Comparison of ENCODE assay signal across 7 cellular contexts in genomic region chr2:88365408-88365807, GRCh38.
A peak's percentile ranks its signal among the peaks of the same experiment; 100 is the strongest.
DNase-seq lines count a peak whose midpoint lies in the region; ATAC-seq and TF ChIP-seq lines count a peak whose summit lies in the region.
"Not testable (repeated sequence)": the region's sequence is repeated elsewhere in the genome, so short reads cannot be mapped to it uniquely, and the experiment has no call there.

No MANE protein-coding gene starts in this region.

- not testable (repeated sequence) for H3K36me3 Mint-ChIP-seq in HFFc6 (ENCODE audit: low read depth)

- H3K4me3 Mint-ChIP-seq in HFFc6: peak overlapping the region; percentile 24; the same call in 1 of the 2 replicates

- not testable (repeated sequence) for H3K27me3 Mint-ChIP-seq in HFFc6 (ENCODE audit: insufficient read depth)

- intact Hi-C loops in PC-3 (cut with micrococcal nuclease): not testable (repeated sequence)

- H3K4me3 ChIP-seq in MM.1S (ENCODE audit: low read length): peak overlapping the region; percentile 39
- 0 out of 2 replicates have a peak overlapping the region, but pooled peaks have one; percentile 24 for H3K4me3 ChIP-seq in PC-3 (ENCODE audit: low read length)
- peak overlapping the region; percentile 33 for H3K4me3 ChIP-seq in WI38 (ENCODE audit: low read depth, low read length)

- not testable (repeated sequence) for H3F3A ChIP-seq in MM.1S (ENCODE audit: insufficient read depth, low read length); PC-3 (ENCODE audit: low read length, unreplicated experiment)

- H3K27ac Mint-ChIP-seq in HFFc6: not testable (repeated sequence)

- not testable (repeated sequence) for H3K9me3 Mint-ChIP-seq in HFFc6

- not testable (repeated sequence) for ATAC-seq in PC-3

- BruUV-seq in PC-3 (replicated peaks; lab: Mats Ljungman, UMichigan): not testable (repeated sequence)

- not testable (repeated sequence) for H3K9ac ChIP-seq in MM.1S (ENCODE audit: low read length); PC-3 (ENCODE audit: low read length)

- not testable (repeated sequence) for H3K36me3 ChIP-seq in MM.1S (replicated peaks; ENCODE audit: insufficient read depth, low read length); PC-3 (ENCODE audit: low read depth, low read length)

- H3K4me1 Mint-ChIP-seq in HFFc6 (ENCODE audit: low read depth): not testable (repeated sequence)

- not testable (repeated sequence) for H3K9me3 ChIP-seq in MM.1S (replicated peaks; ENCODE audit: insufficient read depth, low read length); PC-3 (ENCODE audit: low read length)

- POLR2A ChIA-PET in PC-3 (lab: Charles Lee; ENCODE audit: unreplicated experiment): not testable (repeated sequence)

- CTCF ChIA-PET in PC-3 (lab: Charles Lee): not testable (repeated sequence)

- not testable (repeated sequence) for H3K9me2 ChIP-seq in MM.1S (replicated peaks; ENCODE audit: insufficient read depth, low read length); PC-3 (replicated peaks; ENCODE audit: low read length)

- H2AFZ ChIP-seq in MM.1S (ENCODE audit: low read length) (peak overlapping the region; percentile 67), PC-3 (ENCODE audit: low read length) (peak overlapping the region; percentile 61)

- not testable (repeated sequence) for H3K27me3 ChIP-seq in MM.1S (replicated peaks; ENCODE audit: insufficient read depth, low read length); PC-3 (ENCODE audit: low read length)

- not testable (repeated sequence) for H4K20me1 ChIP-seq in MM.1S (ENCODE audit: insufficient read depth, low read length); PC-3 (ENCODE audit: low read length)

- TF ChIP-seq CTCF in HFFc6 (IDR thresholded peaks at IDR 0.05); MM.1S (IDR thresholded peaks at IDR 0.05; ENCODE audit: low read length); PC-3 (conservative IDR thresholded peaks at IDR 0.05; ENCODE audit: low read depth, low read length); WI38 (IDR thresholded peaks at IDR 0.05; ENCODE audit: low read depth, low read length): not testable (repeated sequence)

- peak overlapping the region; percentile 31; the same call in 1 of the 2 replicates for H3K4me2 ChIP-seq in MM.1S (ENCODE audit: low read depth, low read length)
- H3K4me2 ChIP-seq in PC-3 (ENCODE audit: low read length): not testable (repeated sequence)

- H3K27ac ChIP-seq in MM.1S (ENCODE audit: low read length); PC-3 (ENCODE audit: low read length): not testable (repeated sequence)

- not testable (repeated sequence) for H3K4me1 ChIP-seq in MM.1S (ENCODE audit: low read length); PC-3 (ENCODE audit: insufficient read depth, low read length)

- DNase-seq in Daoy (ENCODE audit: low read depth) (peak; percentile 37), MM.1S (peak; percentile 42), NCI-H2227 treated with DMSO at 0.1 percent for 48 hours (lab: John Stamatoyannopoulos, UW) (peak; percentile 14), RPMI8226 (peak; percentile 31)
- not testable (repeated sequence) for DNase-seq in HFFc6, PC-3

- not testable (repeated sequence) for H3K79me2 ChIP-seq in MM.1S (ENCODE audit: low read length); PC-3 (ENCODE audit: low read length)
